8 cellular contexts compared by ENCODE assay signal in genomic region chr9:128275198-128276007, GRCh38. TPM values are rescaled to one million over a fixed set of nuclear protein-coding genes. Genes with fewer than 3 reads are reported as not detected.
A peak's percentile ranks its signal among the peaks of the same experiment; 100 is the strongest.
DNase-seq lines count a peak whose midpoint lies in the region; ATAC-seq, FAIRE-seq and TF ChIP-seq lines count a peak whose summit lies in the region.

A gene with protein sequence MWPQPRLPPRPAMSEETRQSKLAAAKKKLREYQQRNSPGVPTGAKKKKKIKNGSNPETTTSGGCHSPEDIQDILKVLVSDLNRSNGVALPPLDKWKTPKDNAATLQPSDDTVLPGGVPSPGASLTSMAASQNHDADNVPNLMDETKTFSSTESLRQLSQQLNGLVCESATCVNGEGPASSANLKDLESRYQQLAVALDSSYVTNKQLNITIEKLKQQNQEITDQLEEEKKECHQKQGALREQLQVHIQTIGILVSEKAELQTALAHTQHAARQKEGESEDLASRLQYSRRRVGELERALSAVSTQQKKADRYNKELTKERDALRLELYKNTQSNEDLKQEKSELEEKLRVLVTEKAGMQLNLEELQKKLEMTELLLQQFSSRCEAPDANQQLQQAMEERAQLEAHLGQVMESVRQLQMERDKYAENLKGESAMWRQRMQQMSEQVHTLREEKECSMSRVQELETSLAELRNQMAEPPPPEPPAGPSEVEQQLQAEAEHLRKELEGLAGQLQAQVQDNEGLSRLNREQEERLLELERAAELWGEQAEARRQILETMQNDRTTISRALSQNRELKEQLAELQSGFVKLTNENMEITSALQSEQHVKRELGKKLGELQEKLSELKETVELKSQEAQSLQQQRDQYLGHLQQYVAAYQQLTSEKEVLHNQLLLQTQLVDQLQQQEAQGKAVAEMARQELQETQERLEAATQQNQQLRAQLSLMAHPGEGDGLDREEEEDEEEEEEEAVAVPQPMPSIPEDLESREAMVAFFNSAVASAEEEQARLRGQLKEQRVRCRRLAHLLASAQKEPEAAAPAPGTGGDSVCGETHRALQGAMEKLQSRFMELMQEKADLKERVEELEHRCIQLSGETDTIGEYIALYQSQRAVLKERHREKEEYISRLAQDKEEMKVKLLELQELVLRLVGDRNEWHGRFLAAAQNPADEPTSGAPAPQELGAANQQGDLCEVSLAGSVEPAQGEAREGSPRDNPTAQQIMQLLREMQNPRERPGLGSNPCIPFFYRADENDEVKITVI (minus strand): TSS chr9:128276007. CDS start chr9:128275976, 31 bp downstream.

- H3K36me3 Mint-ChIP-seq in stimulated activated memory B cell treated with anti-CD40 and anti-IgM and Interleukin-4, amounts not matched to agents 10 μg/mL and 1 μg/mL and 100 μg/mL, for 72 hours, result peaks cover 17% of the 10 kb centered on the region

- H3K4me1 ChIP-seq in kidney (ENCODE audit: control insufficient read depth in 1 of 2, insufficient read depth in 1 of 2, low read depth in 1 of 2, low read length in 2 of 2), result peaks cover 3 to 16% of the 10 kb centered on the region in 2 donors

- H3K27me3 Mint-ChIP-seq in stimulated activated memory B cell treated with anti-CD40 and anti-IgM and Interleukin-4, amounts not matched to agents 10 μg/mL and 1 μg/mL and 100 μg/mL, for 72 hours, result no peaks in the 10 kb centered on the region

- H3K9me3 Mint-ChIP-seq in stimulated activated memory B cell treated with anti-CD40 and anti-IgM and Interleukin-4, amounts not matched to agents 10 μg/mL and 1 μg/mL and 100 μg/mL, for 72 hours, result no peaks in the 10 kb centered on the region

- peaks cover 13 to 14% of the 10 kb centered on the region in 2 donors for H3K36me3 ChIP-seq in kidney (ENCODE audit: control insufficient read depth in 1 of 2, insufficient read depth in 2 of 2, low read length in 2 of 2)

- H3K27ac Mint-ChIP-seq in stimulated activated memory B cell treated with anti-CD40 and anti-IgM and Interleukin-4, amounts not matched to agents 10 μg/mL and 1 μg/mL and 100 μg/mL, for 72 hours, result peak within 1 kb of the TSS; percentile 97

- peaks cover 44% of the 10 kb centered on the region for H3K4me1 Mint-ChIP-seq in stimulated activated memory B cell treated with anti-CD40 and anti-IgM and Interleukin-4, amounts not matched to agents 10 μg/mL and 1 μg/mL and 100 μg/mL, for 72 hours

- FAIRE-seq in kidney (lab: Jason Lieb, UNC), result no peak

- peak within 1 kb of the TSS; percentile 97 for H3K4me3 Mint-ChIP-seq in stimulated activated memory B cell treated with anti-CD40 and anti-IgM and Interleukin-4, amounts not matched to agents 10 μg/mL and 1 μg/mL and 100 μg/mL, for 72 hours

- DNase-seq in A172 (ENCODE audit: low spot score) (peak; percentile 57), NCI-H460 (ENCODE audit: extremely low read depth, low read depth) (no peak), caudate nucleus (lab: John Stamatoyannopoulos, UW) (peak in 2 of 61 donors; percentile 28 to 57), kidney (no peak), cerebellar cortex (ENCODE audit: low spot score) (no peak)

- ATAC-seq in HG02588 (IDR thresholded peaks at IDR 0.05; ENCODE audit: unreplicated experiment), result peak; percentile 50
- ATAC-seq in stimulated activated memory B cell treated with anti-CD40 and anti-IgM and Interleukin-4, amounts not matched to agents 10 μg/mL and 1 μg/mL and 100 μg/mL, for 72 hours, result peak; percentile 82

- H3K9me3 ChIP-seq in kidney (ENCODE audit: control insufficient read depth in 1 of 2, low read length in 2 of 2), result no peaks in the 10 kb centered on the region

- H3K27ac ChIP-seq in caudate nucleus (ENCODE audit: low read depth, low read length) (peak within 1 kb of the TSS; percentile 68), kidney (ENCODE audit: low read depth in 2 of 2, low read length in 2 of 2) (peak within 1 kb of the TSS; percentile 82 to 86)

- intact Hi-C loops in kidney (cut with DNase I), result no loop called here

- H3K9ac ChIP-seq in kidney (ENCODE audit: low read length in 2 of 2), result peak within 1 kb of the TSS; percentile 77 to 97

- H3K4me3 ChIP-seq in GM12875 (ENCODE audit: low read depth, low read length) (peak within 1 kb of the TSS; percentile 92), kidney (ENCODE audit: low read length in 2 of 2) (peak within 1 kb of the TSS; percentile 91 to 95)

- TF ChIP-seq CTCF in GM12875 (IDR thresholded peaks at IDR 0.05; ENCODE audit: borderline replicate concordance, insufficient read depth, low read depth, low read length) (no peak), kidney (IDR thresholded peaks at IDR 0.05; ENCODE audit: borderline replicate concordance, extremely low read depth, insufficient read depth) (no peak)

RNA-seq across cellular contexts. Expression of the gene that starts here (rescaled TPM):
- 118 and 155 TPM in 2 replicates for total RNA-seq in A172 (2014; rRNA removed; shearing (Covaris generic))
- 47.4 and 65.4 TPM in 2 replicates for total RNA-seq in NCI-H460 (2014; rRNA removed; shearing (Covaris generic))
- 62.8 and 139 TPM in 2 replicates for polyA plus RNA-seq in NCI-H460 (2014; cell fraction: nucleus; rRNA removed)
- total RNA-seq in kidney, result 79.7 TPM
- 42.9 TPM for polyA plus RNA-seq in kidney (ENCODE audit: insufficient read depth, low read depth, low replicate concordance)
